18 cellular contexts compared by ENCODE assay signal in genomic region chr2:24482256-24482971, GRCh38. TPM values are rescaled to one million over a fixed set of nuclear protein-coding genes. Genes with fewer than 3 reads are reported as not detected.
DNase-seq lines count a peak whose midpoint lies in the region; ATAC-seq and TF ChIP-seq lines count a peak whose summit lies in the region.
"Had no signal": no experiment of that assay in that cellular context is flagged by ENCODE, and none has a peak within 500 bp of the region (broad histone marks: within the 10 kb centered on the region; RNA-seq: fewer than 3 reads in every experiment).

No MANE protein-coding gene starts in this region.

- POLR2A ChIA-PET in naive thymus-derived CD4-positive, alpha-beta T cell (lab: Charles Lee) = interaction anchor here (0.8 kb wide), 1 partner anchor 14 kb away, joined by 3 read pairs; no protein-coding TSS in a partner anchor

- in situ Hi-C loops in KBM-7 (cut with MboI; ENCODE audit: low pct_unique_long_range_greater_than_20kb, low sequenced_read_pairs) = no loop called here
- in situ Hi-C loops in brain microvascular endothelial cell (cut with HindIII; ENCODE audit: low pct_ligation_motif_present, low sequenced_read_pairs) = no loop called here

- H3K27ac ChIP-seq in naive thymus-derived CD4-positive, alpha-beta T cell (ENCODE audit: low read depth, low read length) = no peak overlapping the region
- H3K27ac ChIP-seq in brain microvascular endothelial cell = no peak overlapping the region
- H3K27ac ChIP-seq: transverse colon had no signal

- intact Hi-C loops in CD14-positive monocyte (cut with micrococcal nuclease) = no loop called here
- intact Hi-C loops in naive thymus-derived CD4-positive, alpha-beta T cell (cut with micrococcal nuclease) = no loop called here

- DNase-seq in CD14-positive monocyte (ENCODE audit: low spot score) (peak; percentile 66), KBM-7 (peak; percentile 14), epithelial cell of esophagus (ENCODE audit: low read depth) (peak; percentile 34), brain microvascular endothelial cell (no peak), T-helper 1 cell (no peak)
- no peak for DNase-seq in naive thymus-derived CD4-positive, alpha-beta T cell
- DNase-seq in stimulated activated naive B cell treated with anti-CD40 and anti-IgM and Interleukin-4, amounts not matched to agents 10 μg/mL and 1 μg/mL and 100 μg/mL, for 72 hours = no peak
- DNase-seq: activated CD4-positive, alpha-beta T cell treated with anti-CD3 and anti-CD28 coated beads, Interleukin-2, amount 10 ng/mL, durations not matched to agents 24 days and 14 days; CD4-positive, alpha-beta T cell; DMS153; GDM1; mammary epithelial cell; NCI-H1694 treated with DMSO at 0.1 percent for 48 hours; stimulated activated CD4-positive, alpha-beta T cell treated with anti-CD3 and anti-CD28 coated beads, Interleukin-4, amount 100 ng/mL, for 1 hour; stimulated activated naive CD8-positive, alpha-beta T cell treated with anti-CD3 and anti-CD28 coated beads, Interleukin-15, Interleukin-2, amounts not matched to agents 100 U/mL and 50 U/mL, for 24 hours; SW 1271; transverse colon had no signal

- no peaks in the 10 kb centered on the region for H3K27me3 ChIP-seq in naive thymus-derived CD4-positive, alpha-beta T cell (ENCODE audit: control insufficient read depth in 2 of 2, insufficient read depth in 2 of 2, low read length in 2 of 2)
- no peaks in the 10 kb centered on the region for H3K27me3 ChIP-seq in brain microvascular endothelial cell (replicated peaks)
- H3K27me3 ChIP-seq: transverse colon had no signal

- H3K9me3 ChIP-seq in naive thymus-derived CD4-positive, alpha-beta T cell (ENCODE audit: control insufficient read depth in 2 of 3, low read length in 3 of 3) = no peaks in the 10 kb centered on the region
- H3K9me3 ChIP-seq: transverse colon had no signal

- peaks cover 34% of the 10 kb centered on the region for H3K4me1 Mint-ChIP-seq in CD14-positive monocyte
- H3K4me1 Mint-ChIP-seq in naive thymus-derived CD4-positive, alpha-beta T cell = peaks cover 0 to 3% (median 0%) of the 10 kb centered on the region in 7 donors
- H3K4me1 Mint-ChIP-seq in stimulated activated naive B cell treated with anti-CD40 and anti-IgM and Interleukin-4, amounts not matched to agents 10 μg/mL and 1 μg/mL and 100 μg/mL, for 72 hours = peaks cover 0 to 2% of the 10 kb centered on the region in 2 donors
- H3K4me1 Mint-ChIP-seq: activated CD4-positive, alpha-beta T cell treated with anti-CD3 and anti-CD28 coated beads, Interleukin-2, amount 10 ng/mL, durations not matched to agents 24 days and 14 days had no signal

- CTCF ChIA-PET in naive thymus-derived CD4-positive, alpha-beta T cell (lab: Charles Lee) = interaction anchor here (0.6 kb wide), 1 partner anchor 27 kb away, joined by 4 read pairs; no protein-coding TSS in a partner anchor

- no peaks in the 10 kb centered on the region for H3K36me3 ChIP-seq in naive thymus-derived CD4-positive, alpha-beta T cell (ENCODE audit: control insufficient read depth in 2 of 3, insufficient read depth in 3 of 3, low read length in 3 of 3)
- H3K36me3 ChIP-seq in brain microvascular endothelial cell (replicated peaks) = no peaks in the 10 kb centered on the region
- H3K36me3 ChIP-seq: transverse colon had no signal

- no peaks in the 10 kb centered on the region for H3K36me3 Mint-ChIP-seq in CD14-positive monocyte
- H3K36me3 Mint-ChIP-seq in naive thymus-derived CD4-positive, alpha-beta T cell = peaks cover 0 to 3% (median 0%) of the 10 kb centered on the region in 5 donors
- no peaks in the 10 kb centered on the region for H3K36me3 Mint-ChIP-seq in stimulated activated naive B cell treated with anti-CD40 and anti-IgM and Interleukin-4, amounts not matched to agents 10 μg/mL and 1 μg/mL and 100 μg/mL, for 72 hours

- no peak for TF ChIP-seq CTCF in CD14-positive monocyte (IDR thresholded peaks at IDR 0.05)
- no peak for TF ChIP-seq CTCF in epithelial cell of esophagus (IDR thresholded peaks at IDR 0.05; ENCODE audit: insufficient read depth, low read depth, low read length, missing control alignments)
- TF ChIP-seq CTCF in brain microvascular endothelial cell (IDR thresholded peaks at IDR 0.05; ENCODE audit: low read depth, low read length, missing control alignments) = no peak

- peak; percentile 83 for ATAC-seq in naive thymus-derived CD4-positive, alpha-beta T cell
- no peak for ATAC-seq in stimulated activated naive B cell treated with anti-CD40 and anti-IgM and Interleukin-4, amounts not matched to agents 10 μg/mL and 1 μg/mL and 100 μg/mL, for 72 hours (replicated peaks)
- ATAC-seq: activated naive CD4-positive, alpha-beta T cell treated with anti-CD3 and anti-CD28 coated beads, Interleukin-2, amount 50 U/mL, for 72 hours; stimulated activated naive CD8-positive, alpha-beta T cell treated with anti-CD3 and anti-CD28 coated beads, Interleukin-15, Interleukin-2, amounts not matched to agents 100 U/mL and 50 U/mL, for 24 hours had no signal

- H3K4me3 Mint-ChIP-seq in CD14-positive monocyte = peak overlapping the region; percentile 14 to 72
- H3K4me3 Mint-ChIP-seq in naive thymus-derived CD4-positive, alpha-beta T cell = no peak overlapping the region
- no peak overlapping the region for H3K4me3 Mint-ChIP-seq in stimulated activated naive B cell treated with anti-CD40 and anti-IgM and Interleukin-4, amounts not matched to agents 10 μg/mL and 1 μg/mL and 100 μg/mL, for 72 hours
- H3K4me3 Mint-ChIP-seq: activated CD4-positive, alpha-beta T cell treated with anti-CD3 and anti-CD28 coated beads, Interleukin-2, amount 10 ng/mL, durations not matched to agents 24 days and 14 days; CD4-positive, alpha-beta T cell had no signal

- H3K4me3 ChIP-seq in epithelial cell of esophagus (ENCODE audit: low read length) (no peak overlapping the region), brain microvascular endothelial cell (ENCODE audit: low read depth, low read length) (no peak overlapping the region)
- no peak overlapping the region for H3K4me3 ChIP-seq in naive thymus-derived CD4-positive, alpha-beta T cell (ENCODE audit: low read length)
- H3K4me3 ChIP-seq: transverse colon had no signal

- peak overlapping the region; percentile 88 to 97 (median 93) for H3K27ac Mint-ChIP-seq in CD14-positive monocyte
- no peak overlapping the region for H3K27ac Mint-ChIP-seq in naive thymus-derived CD4-positive, alpha-beta T cell
- no peak overlapping the region for H3K27ac Mint-ChIP-seq in stimulated activated naive B cell treated with anti-CD40 and anti-IgM and Interleukin-4, amounts not matched to agents 10 μg/mL and 1 μg/mL and 100 μg/mL, for 72 hours
- H3K27ac Mint-ChIP-seq: activated CD4-positive, alpha-beta T cell treated with anti-CD3 and anti-CD28 coated beads, Interleukin-2, amount 10 ng/mL, durations not matched to agents 24 days and 14 days; CD4-positive, alpha-beta T cell had no signal

- H3K9me3 Mint-ChIP-seq in CD14-positive monocyte = peaks cover 0 to 7% (median 0%) of the 10 kb centered on the region in 7 donors
- H3K9me3 Mint-ChIP-seq in naive thymus-derived CD4-positive, alpha-beta T cell = peaks cover 0 to 10% (median 0%) of the 10 kb centered on the region in 11 donors
- H3K9me3 Mint-ChIP-seq in stimulated activated naive B cell treated with anti-CD40 and anti-IgM and Interleukin-4, amounts not matched to agents 10 μg/mL and 1 μg/mL and 100 μg/mL, for 72 hours = peaks cover 5 to 7% of the 10 kb centered on the region in 2 donors
- H3K9me3 Mint-ChIP-seq: activated CD4-positive, alpha-beta T cell treated with anti-CD3 and anti-CD28 coated beads, Interleukin-2, amount 10 ng/mL, durations not matched to agents 24 days and 14 days; CD4-positive, alpha-beta T cell had no signal

- no peaks in the 10 kb centered on the region for H3K27me3 Mint-ChIP-seq in CD14-positive monocyte (ENCODE audit: low read depth in 3 of 3)
- peaks cover 0 to 2% (median 0%) of the 10 kb centered on the region in 5 donors for H3K27me3 Mint-ChIP-seq in naive thymus-derived CD4-positive, alpha-beta T cell
- H3K27me3 Mint-ChIP-seq in stimulated activated naive B cell treated with anti-CD40 and anti-IgM and Interleukin-4, amounts not matched to agents 10 μg/mL and 1 μg/mL and 100 μg/mL, for 72 hours = peaks cover 7 to 14% of the 10 kb centered on the region in 2 donors
- H3K27me3 Mint-ChIP-seq: activated CD4-positive, alpha-beta T cell treated with anti-CD3 and anti-CD28 coated beads, Interleukin-2, amount 10 ng/mL, durations not matched to agents 24 days and 14 days; CD4-positive, alpha-beta T cell had no signal

- H3K4me1 ChIP-seq in naive thymus-derived CD4-positive, alpha-beta T cell (ENCODE audit: control insufficient read depth in 2 of 2, insufficient read depth in 2 of 2, low read length in 2 of 2) = no peaks in the 10 kb centered on the region

RNA-seq across cellular contexts. Expression of gene NCOA1, which starts 8.6 kb away (rescaled TPM):
- 10 to 100 TPM in 1 of 2 donors, 1 to 10 TPM in 1; 7.3 to 10.2 TPM for polyA plus RNA-seq in CD14-positive monocyte
- 10 to 100 TPM; 20.9 to 72.8 (median 46.6) TPM for total RNA-seq in naive thymus-derived CD4-positive, alpha-beta T cell
- 10 to 100 TPM; 13.2 to 20.7 TPM for polyA plus RNA-seq in naive thymus-derived CD4-positive, alpha-beta T cell

Comparison
In these comparisons a context has a peak if more than half of its experiments do, and no peak if none do; other contexts are left out.
1. DNase-seq: peak in CD14-positive monocyte (single experiment), KBM-7 (single experiment) and epithelial cell of esophagus (single experiment); none in naive thymus-derived CD4-positive, alpha-beta T cell (0 of 9), stimulated activated naive B cell treated with anti-CD40 and anti-IgM and Interleukin-4, amounts not matched to agents 10 μg/mL and 1 μg/mL and 100 μg/mL, for 72 hours (single experiment), brain microvascular endothelial cell (single experiment) and T-helper 1 cell (0 of 5).
2. H3K27ac Mint-ChIP-seq: peak in CD14-positive monocyte (7 of 7); none in naive thymus-derived CD4-positive, alpha-beta T cell (0 of 9) and stimulated activated naive B cell treated with anti-CD40 and anti-IgM and Interleukin-4, amounts not matched to agents 10 μg/mL and 1 μg/mL and 100 μg/mL, for 72 hours (single experiment).
3. H3K4me3 Mint-ChIP-seq: peak in CD14-positive monocyte (2 of 2); none in naive thymus-derived CD4-positive, alpha-beta T cell (0 of 10) and stimulated activated naive B cell treated with anti-CD40 and anti-IgM and Interleukin-4, amounts not matched to agents 10 μg/mL and 1 μg/mL and 100 μg/mL, for 72 hours (0 of 2).